ENCODE assay signal across 9 cellular contexts in the genomic region with DNA sequence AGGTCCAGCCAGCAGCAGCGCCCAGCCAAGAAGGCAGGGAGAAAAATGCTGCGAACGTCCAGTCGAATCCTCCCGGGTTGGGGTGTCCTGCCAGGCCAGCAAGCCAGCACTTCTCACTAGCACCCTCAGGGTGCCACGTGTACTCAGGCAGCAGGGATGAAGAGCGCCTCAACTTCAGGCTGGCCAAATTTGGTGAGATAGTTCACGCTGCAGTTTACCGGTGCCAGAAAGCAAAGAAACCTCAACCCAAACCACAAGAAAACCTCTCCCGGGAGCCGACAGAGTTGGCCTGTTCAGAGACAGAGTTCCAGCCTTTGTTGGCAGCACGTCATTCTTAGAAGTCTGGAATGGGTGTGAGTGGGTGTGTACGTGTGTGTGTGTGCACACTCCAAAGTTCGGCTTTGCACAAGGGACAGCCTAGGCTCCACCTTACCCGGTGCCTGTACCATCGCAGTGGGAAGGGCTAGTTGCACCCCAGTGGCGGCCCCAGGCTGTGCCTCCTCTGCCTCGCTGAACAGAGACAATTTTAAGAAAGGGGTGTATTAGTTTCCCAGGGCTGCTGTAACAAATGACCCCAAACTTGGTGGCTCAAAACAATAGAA. TPM values are rescaled to one million over a fixed set of nuclear protein-coding genes. Genes with fewer than 3 reads are reported as not detected.
A peak's percentile ranks its signal among the peaks of the same experiment; 100 is the strongest.
DNase-seq lines count a peak whose midpoint lies in the region; ATAC-seq and TF ChIP-seq lines count a peak whose summit lies in the region.
"Had no signal": no experiment of that assay in that cellular context is flagged by ENCODE, and none has a peak within 500 bp of the region (broad histone marks: within the 10 kb centered on the region; RNA-seq: fewer than 3 reads in every experiment).

No MANE protein-coding gene starts in this region.

- H2AFZ ChIP-seq in PC-3 (ENCODE audit: low read length): no peak overlapping the region

- intact Hi-C loops in PC-3 (cut with micrococcal nuclease): loop anchor here (2.0 kb wide), 1 partner anchor 164 kb away; the partner anchor contains the start of gene CDK17

- H3K27ac ChIP-seq in PC-3 (ENCODE audit: low read length) (peak overlapping the region; percentile 80), muscle layer of duodenum (ENCODE audit: low read length) (peak overlapping the region; percentile 87)

- POLR2A ChIA-PET in PC-3 (lab: Charles Lee; ENCODE audit: unreplicated experiment): no interaction called here

- CTCF ChIA-PET in PC-3 (lab: Charles Lee): no interaction called here

- peaks cover 21% of the 10 kb centered on the region for H3K4me1 ChIP-seq in PC-3 (ENCODE audit: insufficient read depth, low read length)
- peaks cover 36 to 69% of the 10 kb centered on the region in 2 donors for H3K4me1 ChIP-seq in muscle layer of duodenum (ENCODE audit: control insufficient read depth in 1 of 2, insufficient read depth in 2 of 2, low read length in 2 of 2)

- H3K27me3 ChIP-seq in PC-3 (ENCODE audit: low read length): no peaks in the 10 kb centered on the region
- no peaks in the 10 kb centered on the region for H3K27me3 ChIP-seq in muscle layer of duodenum (ENCODE audit: low read depth, low read length)
- H3K27me3 ChIP-seq: body of pancreas had no signal

- H3K36me3 ChIP-seq in PC-3 (ENCODE audit: low read depth, low read length): no peaks in the 10 kb centered on the region; the same call in 1 of the 2 replicates
- no peaks in the 10 kb centered on the region for H3K36me3 ChIP-seq in muscle layer of duodenum (ENCODE audit: control insufficient read depth in 1 of 2, insufficient read depth in 2 of 2, low read length in 2 of 2)

- no TSS peak for BruUV-seq in PC-3 (replicated peaks; lab: Mats Ljungman, UMichigan)

- H3K9me3 ChIP-seq in PC-3 (ENCODE audit: low read length) (no peaks in the 10 kb centered on the region), muscle layer of duodenum (ENCODE audit: control insufficient read depth in 1 of 2, low read length in 2 of 2) (no peaks in the 10 kb centered on the region)
- H3K9me3 ChIP-seq: body of pancreas had no signal

- no peak for TF ChIP-seq CTCF in PC-3 (conservative IDR thresholded peaks at IDR 0.05; ENCODE audit: low read depth, low read length)

- no peaks in the 10 kb centered on the region for H3F3A ChIP-seq in PC-3 (ENCODE audit: low read length, unreplicated experiment)

- H3K4me3 ChIP-seq in PC-3 (ENCODE audit: low read length) (no peak overlapping the region), muscle layer of duodenum (ENCODE audit: low read depth in 1 of 2, low read length in 2 of 2) (peak overlapping the region in 1 of 2 donors; percentile 43)
- H3K4me3 ChIP-seq: body of pancreas had no signal

- no peaks in the 10 kb centered on the region for H3K9me2 ChIP-seq in PC-3 (replicated peaks; ENCODE audit: low read length)

- DNase-seq in AG08395 (ENCODE audit: low spot score) (peak; percentile 48), PC-3 (no peak), NCI-H1694 treated with DMSO at 0.1 percent for 48 hours (lab: John Stamatoyannopoulos, UW) (no peak), GM19240 (ENCODE audit: insufficient read length, low spot score) (no peak), SHP77 treated with DMSO at 0.1 percent for 48 hours (lab: John Stamatoyannopoulos, UW) (no peak)
- DNase-seq in central memory CD4-positive, alpha-beta T cell: peak; percentile 67

- no peak for ATAC-seq in PC-3
- no peak for ATAC-seq in HG03378 (IDR thresholded peaks at IDR 0.05; ENCODE audit: unreplicated experiment)
- ATAC-seq: body of pancreas had no signal

- no peak overlapping the region; the same call in 1 of the 2 replicates for H3K4me2 ChIP-seq in PC-3 (ENCODE audit: low read length)

- no peak overlapping the region for H3K9ac ChIP-seq in PC-3 (ENCODE audit: low read length)

- peaks cover 39% of the 10 kb centered on the region for H3K79me2 ChIP-seq in PC-3 (ENCODE audit: low read length)

- H4K20me1 ChIP-seq in PC-3 (ENCODE audit: low read length): no peaks in the 10 kb centered on the region

RNA-seq across cellular contexts. Expression of gene ELK3, which starts 42.1 kb away (rescaled TPM):
- 16.2 and 16.9 TPM in 2 replicates for total RNA-seq in PC-3 (2014; rRNA removed)

Comparison
In these comparisons a context has a peak if more than half of its experiments do, and no peak if none do; other contexts are left out.
1. DNase-seq: peak in AG08395 (single experiment) and central memory CD4-positive, alpha-beta T cell (single experiment); none in PC-3 (single experiment), NCI-H1694 treated with DMSO at 0.1 percent for 48 hours (single experiment), GM19240 (single experiment) and SHP77 treated with DMSO at 0.1 percent for 48 hours (single experiment).